Comparison of ENCODE assay signal across 7 cellular contexts in the genomic region with DNA sequence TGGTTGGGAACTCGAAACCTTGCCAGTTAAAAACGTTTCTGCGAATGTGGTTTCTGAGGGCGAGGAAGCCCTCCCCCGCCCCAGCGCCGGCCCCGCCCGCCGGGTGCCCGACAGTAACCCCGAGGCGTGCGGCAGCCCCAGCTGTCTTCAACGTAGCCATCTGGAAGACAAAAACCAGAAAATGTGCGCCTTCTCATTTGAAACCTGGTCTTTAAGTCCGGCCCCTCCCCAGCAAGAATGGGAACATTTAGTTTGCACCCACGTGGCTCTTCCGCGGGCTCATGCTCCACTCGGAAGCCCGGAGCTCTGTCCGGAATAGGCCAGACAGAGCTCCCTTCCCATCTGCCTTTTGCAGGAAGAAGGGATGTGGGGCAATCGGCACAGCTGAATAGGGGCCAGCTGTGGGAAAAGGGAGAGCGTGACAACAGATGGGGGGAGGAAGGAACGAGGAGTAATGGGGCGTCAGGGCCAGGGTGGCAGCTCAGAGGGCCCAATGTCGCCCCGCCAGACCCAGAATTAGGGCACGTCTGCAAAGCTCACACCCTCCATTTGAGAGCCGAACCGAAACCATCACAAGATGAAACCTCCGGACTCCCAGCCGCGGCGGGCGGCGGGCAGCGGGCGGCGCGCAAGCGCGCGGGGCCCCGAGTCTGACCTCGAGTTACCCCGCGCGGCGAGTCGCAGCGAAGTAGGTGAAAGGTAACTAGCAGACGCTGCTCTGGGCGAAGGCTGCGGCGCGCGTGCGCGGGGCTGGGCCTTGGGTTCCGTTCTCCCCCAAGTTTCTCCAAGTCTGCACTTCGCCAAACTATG.
DNase-seq lines count a peak whose midpoint lies in the region; ATAC-seq and TF ChIP-seq lines count a peak whose summit lies in the region.

No MANE protein-coding gene starts in this region.

- peaks cover 6% of the 10 kb centered on the region; the same call in 1 of the 2 replicates for H3K9me3 Mint-ChIP-seq in WTC11

- H3K4me3 Mint-ChIP-seq in WTC11: peak overlapping the region; percentile 80

- in situ Hi-C loops in mammary epithelial cell (cut with MboI; ENCODE audit: low sequenced_read_pairs in 2 of 2): no loop called here

- H3K27me3 ChIP-seq in mammary epithelial cell (ENCODE audit: insufficient read depth, low read length): no peaks in the 10 kb centered on the region

- H3K79me2 ChIP-seq in mammary epithelial cell (ENCODE audit: insufficient read depth, low read length): no peaks in the 10 kb centered on the region

- H3K36me3 ChIP-seq in mammary epithelial cell (ENCODE audit: insufficient read depth, low read length): no peaks in the 10 kb centered on the region

- H3K27ac Mint-ChIP-seq in WTC11: peak overlapping the region; percentile 92

- TF ChIP-seq CTCF in WTC11 (IDR thresholded peaks at IDR 0.05) (no peak), mammary epithelial cell (conservative IDR thresholded peaks at IDR 0.05 in 1 of 2, IDR thresholded peaks at IDR 0.05 in 1 of 2; ENCODE audit: extremely low read depth in 1 of 2, insufficient read depth in 1 of 2, low read depth in 1 of 2, low read length in 2 of 2) (no peak)

- H3K9ac ChIP-seq in mammary epithelial cell (ENCODE audit: insufficient read depth, low read length): peak overlapping the region; percentile 45

- H4K20me1 ChIP-seq in mammary epithelial cell (ENCODE audit: insufficient read depth, low read length): no peaks in the 10 kb centered on the region

- POLR2A ChIA-PET in WTC11 (lab: Charles Lee): interaction anchor here (0.6 to 4.5 kb wide), 10 partner anchors 11 to 455 kb away, joined by 3 to 77 read pairs (median 7); a partner anchor contains a TSS

- CTCF ChIA-PET in WTC11 (lab: Charles Lee) (interaction anchor here (0.9 to 3.3 kb wide), 4 partner anchors 22 to 128 kb away, joined by 3 to 21 read pairs (median 6); a partner anchor contains a TSS), mammary epithelial cell (lab: Charles Lee; ENCODE audit: low non-redundant PET) (interaction anchor here (0.8 kb wide), 1 partner anchor 128 kb away, joined by 4 read pairs; no protein-coding TSS in a partner anchor)

- H3K27ac ChIP-seq in mammary epithelial cell (ENCODE audit: insufficient read depth, low read depth, low read length): peak overlapping the region; percentile 48

- WGBS in mammary epithelial cell (ENCODE audit: low coverage, missing lambda C conversion rate): 1% methylated on average over 14 of the region's 63 CpGs

- no peaks in the 10 kb centered on the region for H3K9me3 ChIP-seq in mammary epithelial cell (replicated peaks; ENCODE audit: insufficient read depth, low read length)

- TSS peak; percentile 12 for BruUV-seq in mammary epithelial cell (replicated peaks; lab: Mats Ljungman, UMichigan)

- ATAC-seq in GM18519 (IDR thresholded peaks at IDR 0.05; ENCODE audit: low FRiP score, unreplicated experiment) (peak; percentile 74), HG03045 (IDR thresholded peaks at IDR 0.05; ENCODE audit: unreplicated experiment) (peak; percentile 89), WTC11 (peak; percentile 52)

- intact Hi-C loops in mammary epithelial cell (cut with micrococcal nuclease): loop anchor here (1.0 to 10.0 kb wide), 4 partner anchors 65 to 166 kb away; no protein-coding TSS in a partner anchor

- dilution Hi-C loops in mammary epithelial cell (cut with HindIII; ENCODE audit: low sequenced_read_pairs): no loop called here

- H3K27me3 Mint-ChIP-seq in WTC11 (ENCODE audit: low read depth): peaks cover 54% of the 10 kb centered on the region

- peak overlapping the region; percentile 97 for H2AFZ ChIP-seq in mammary epithelial cell (ENCODE audit: low read depth, low read length)

- peak overlapping the region; percentile 52 to 61 (median 60) for H3K4me3 ChIP-seq in mammary epithelial cell (replicated peaks in 1 of 3; ENCODE audit: insufficient read depth in 1 of 3, low read depth in 2 of 3, low read length in 3 of 3)

- H3K4me1 ChIP-seq in mammary epithelial cell (ENCODE audit: insufficient read depth, low read length): peaks cover 13% of the 10 kb centered on the region

- H3K36me3 Mint-ChIP-seq in WTC11: no peaks in the 10 kb centered on the region

- peaks cover 44% of the 10 kb centered on the region for H3K4me1 Mint-ChIP-seq in WTC11

- DNase-seq in NCI-H2171 treated with DMSO at 0.1 percent for 48 hours (lab: John Stamatoyannopoulos, UW): peak; percentile 91
- peak; percentile 86 for DNase-seq in WTC11 (ENCODE audit: low spot score)
- DNase-seq in mammary epithelial cell: peak; percentile 78
- peak; percentile 67 for DNase-seq in inferior parietal cortex (ENCODE audit: extremely low spot score)
- peak; percentile 68 for DNase-seq in smooth muscle cell of the brain vasculature (ENCODE audit: low read depth, low spot score)

- peak overlapping the region; percentile 77 for H3K4me2 ChIP-seq in mammary epithelial cell (ENCODE audit: insufficient read depth, low read depth, low read length)

TF ChIP-seq in WTC11, 78 proteins besides CTCF, POLR2A, EP300 and RAD21:
- TF ChIP-seq CREM (CRISPR knock-in tag; IDR thresholded peaks at IDR 0.05) (peak; percentile 63; the same call in 1 of the 2 replicates), ETV6 (CRISPR knock-in tag; IDR thresholded peaks at IDR 0.05) (peak; percentile 30; the same call in 1 of the 2 replicates), IRF2 (CRISPR knock-in tag; IDR thresholded peaks at IDR 0.05; ENCODE audit: borderline replicate concordance, low read depth) (no peak), ATF1 (CRISPR knock-in tag; IDR thresholded peaks at IDR 0.05) (0 out of 2 replicates have a peak, but pooled peaks have one; percentile 53), GABPB1 (CRISPR knock-in tag; IDR thresholded peaks at IDR 0.05) (0 out of 2 replicates have a peak, but pooled peaks have one; percentile 16), ZNF416 (CRISPR knock-in tag; IDR thresholded peaks at IDR 0.05) (0 out of 2 replicates have a peak, but pooled peaks have one; percentile 43), SMAD3 (CRISPR knock-in tag; IDR thresholded peaks at IDR 0.05; ENCODE audit: borderline replicate concordance) (0 out of 2 replicates have a peak, but pooled peaks have one; percentile 15)
- TF ChIP-seq, protein P1, sequence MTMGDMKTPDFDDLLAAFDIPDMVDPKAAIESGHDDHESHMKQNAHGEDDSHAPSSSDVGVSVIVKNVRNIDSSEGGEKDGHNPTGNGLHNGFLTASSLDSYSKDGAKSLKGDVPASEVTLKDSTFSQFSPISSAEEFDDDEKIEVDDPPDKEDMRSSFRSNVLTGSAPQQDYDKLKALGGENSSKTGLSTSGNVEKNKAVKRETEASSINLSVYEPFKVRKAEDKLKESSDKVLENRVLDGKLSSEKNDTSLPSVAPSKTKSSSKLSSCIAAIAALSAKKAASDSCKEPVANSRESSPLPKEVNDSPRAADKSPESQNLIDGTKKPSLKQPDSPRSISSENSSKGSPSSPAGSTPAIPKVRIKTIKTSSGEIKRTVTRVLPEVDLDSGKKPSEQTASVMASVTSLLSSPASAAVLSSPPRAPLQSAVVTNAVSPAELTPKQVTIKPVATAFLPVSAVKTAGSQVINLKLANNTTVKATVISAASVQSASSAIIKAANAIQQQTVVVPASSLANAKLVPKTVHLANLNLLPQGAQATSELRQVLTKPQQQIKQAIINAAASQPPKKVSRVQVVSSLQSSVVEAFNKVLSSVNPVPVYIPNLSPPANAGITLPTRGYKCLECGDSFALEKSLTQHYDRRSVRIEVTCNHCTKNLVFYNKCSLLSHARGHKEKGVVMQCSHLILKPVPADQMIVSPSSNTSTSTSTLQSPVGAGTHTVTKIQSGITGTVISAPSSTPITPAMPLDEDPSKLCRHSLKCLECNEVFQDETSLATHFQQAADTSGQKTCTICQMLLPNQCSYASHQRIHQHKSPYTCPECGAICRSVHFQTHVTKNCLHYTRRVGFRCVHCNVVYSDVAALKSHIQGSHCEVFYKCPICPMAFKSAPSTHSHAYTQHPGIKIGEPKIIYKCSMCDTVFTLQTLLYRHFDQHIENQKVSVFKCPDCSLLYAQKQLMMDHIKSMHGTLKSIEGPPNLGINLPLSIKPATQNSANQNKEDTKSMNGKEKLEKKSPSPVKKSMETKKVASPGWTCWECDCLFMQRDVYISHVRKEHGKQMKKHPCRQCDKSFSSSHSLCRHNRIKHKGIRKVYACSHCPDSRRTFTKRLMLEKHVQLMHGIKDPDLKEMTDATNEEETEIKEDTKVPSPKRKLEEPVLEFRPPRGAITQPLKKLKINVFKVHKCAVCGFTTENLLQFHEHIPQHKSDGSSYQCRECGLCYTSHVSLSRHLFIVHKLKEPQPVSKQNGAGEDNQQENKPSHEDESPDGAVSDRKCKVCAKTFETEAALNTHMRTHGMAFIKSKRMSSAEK (CRISPR knock-in tag; IDR thresholded peaks at IDR 0.05; ENCODE audit: borderline replicate concordance): no peak
- TF ChIP-seq, protein P2, sequence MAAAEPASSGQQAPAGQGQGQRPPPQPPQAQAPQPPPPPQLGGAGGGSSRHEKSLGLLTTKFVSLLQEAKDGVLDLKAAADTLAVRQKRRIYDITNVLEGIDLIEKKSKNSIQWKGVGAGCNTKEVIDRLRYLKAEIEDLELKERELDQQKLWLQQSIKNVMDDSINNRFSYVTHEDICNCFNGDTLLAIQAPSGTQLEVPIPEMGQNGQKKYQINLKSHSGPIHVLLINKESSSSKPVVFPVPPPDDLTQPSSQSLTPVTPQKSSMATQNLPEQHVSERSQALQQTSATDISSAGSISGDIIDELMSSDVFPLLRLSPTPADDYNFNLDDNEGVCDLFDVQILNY (CRISPR knock-in tag; IDR thresholded peaks at IDR 0.05): 0 out of 2 replicates have a peak, but pooled peaks have one; percentile 38
- TF ChIP-seq, protein P3, sequence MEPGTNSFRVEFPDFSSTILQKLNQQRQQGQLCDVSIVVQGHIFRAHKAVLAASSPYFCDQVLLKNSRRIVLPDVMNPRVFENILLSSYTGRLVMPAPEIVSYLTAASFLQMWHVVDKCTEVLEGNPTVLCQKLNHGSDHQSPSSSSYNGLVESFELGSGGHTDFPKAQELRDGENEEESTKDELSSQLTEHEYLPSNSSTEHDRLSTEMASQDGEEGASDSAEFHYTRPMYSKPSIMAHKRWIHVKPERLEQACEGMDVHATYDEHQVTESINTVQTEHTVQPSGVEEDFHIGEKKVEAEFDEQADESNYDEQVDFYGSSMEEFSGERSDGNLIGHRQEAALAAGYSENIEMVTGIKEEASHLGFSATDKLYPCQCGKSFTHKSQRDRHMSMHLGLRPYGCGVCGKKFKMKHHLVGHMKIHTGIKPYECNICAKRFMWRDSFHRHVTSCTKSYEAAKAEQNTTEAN (CRISPR knock-in tag; IDR thresholded peaks at IDR 0.05): no peak
TF ChIP-seq in WTC11: peak in this region for 7.

Comparison
In these comparisons a context has a peak if more than half of its experiments do, and no peak if none do; other contexts are left out.
1. Peak in every context shown above with its lines: DNase-seq, ATAC-seq, H3K4me3 ChIP-seq and H3K27ac ChIP-seq.